21 cellular contexts compared by ENCODE assay signal in the genomic region with DNA sequence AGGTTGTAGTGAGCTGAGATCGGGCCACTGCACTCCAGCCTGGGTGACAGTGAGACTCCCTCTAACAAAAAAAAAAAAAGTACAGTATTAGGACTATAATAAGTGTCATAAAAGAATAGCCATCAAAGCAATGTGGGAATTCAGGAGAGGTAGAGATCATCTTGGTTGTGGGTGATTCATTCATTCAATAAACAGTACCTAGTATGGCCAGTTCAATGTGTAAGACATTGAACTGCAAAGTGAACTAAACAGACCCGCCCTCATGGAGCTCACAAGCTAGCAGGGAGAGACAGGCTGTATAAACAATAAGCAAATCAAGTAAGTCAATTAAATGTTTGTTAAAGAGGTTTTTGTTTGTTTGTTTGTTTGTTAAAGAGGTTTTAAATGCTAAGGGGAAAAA.
"Had no signal": no experiment of that assay in that cellular context is flagged by ENCODE, and none has a peak within 500 bp of the region (broad histone marks: within the 10 kb centered on the region; RNA-seq: fewer than 3 reads in every experiment).

No MANE protein-coding gene starts in this region.

- H3K27ac Mint-ChIP-seq: activated CD4-positive, alpha-beta T cell treated with anti-CD3 and anti-CD28 coated beads, Interleukin-2, amount 10 ng/mL, durations not matched to agents 24 days and 14 days; activated naive CD8-positive, alpha-beta T cell; T-helper 1 cell treated with Interleukin-12 subunit alpha and Interleukin-12 subunit beta and Interleukin-4 antibody, amounts not matched to agents 30 μg/mL and 1 μg/mL, for 36 hours; WTC11 had no signal

- H3K36me3 Mint-ChIP-seq: activated naive CD8-positive, alpha-beta T cell; brain had no signal

- ATAC-seq: activated T-cell treated with anti-CD3 and anti-CD28 coated beads, Interleukin-2, amount 50 U/mL, for 4 hours; WTC11 had no signal

- H3K9me3 Mint-ChIP-seq: activated CD4-positive, alpha-beta T cell treated with anti-CD3 and anti-CD28 coated beads, Interleukin-2, amount 10 ng/mL, durations not matched to agents 24 days and 14 days; activated T-cell treated with anti-CD3 and anti-CD28 coated beads, Interleukin-2, amount 50 U/mL, for 4 hours had no signal

- DNase-seq: activated CD4-positive, alpha-beta T cell treated with anti-CD3 and anti-CD28 coated beads for 1 hour; activated CD4-positive, alpha-beta T cell treated with anti-CD3 and anti-CD28 coated beads, Interleukin-2, amount 10 ng/mL, durations not matched to agents 24 days and 14 days; activated CD4-positive, alpha-beta T cell treated with anti-CD3 and anti-CD28 coated beads, Interleukin-2, amount 50 U/mL, for 48 hours; activated effector memory CD4-positive, alpha-beta T cell treated with anti-CD3 and anti-CD28 coated beads, Interleukin-2, amount 50 U/mL, for 16 hours; activated naive CD4-positive, alpha-beta T cell treated with Interleukin-2 at 50 U/mL for 16 hours; activated T-cell treated with anti-CD3 and anti-CD28 coated beads, Interleukin-2, amount 50 U/mL, for 4 hours; amygdala; Kasumi-1; KBM-7; NCI-H1092; NCI-H1417; NCI-H1930; NCI-H2171 treated with DMSO at 0.1 percent for 48 hours; NCI-H226; NCI-H526; NCI-H774; SHP77 treated with DMSO at 0.1 percent for 48 hours had no signal
